8 cellular contexts compared by ENCODE assay signal in genomic region chr3:14126017-14126902, GRCh38. TPM values are rescaled to one million over a fixed set of nuclear protein-coding genes. Genes with fewer than 3 reads are reported as not detected.
DNase-seq lines count a peak whose midpoint lies in the region; ATAC-seq and TF ChIP-seq lines count a peak whose summit lies in the region.

No MANE protein-coding gene starts in this region.

- CTCF ChIA-PET in MCF 10A (lab: Yijun Ruan, JAX), result interaction anchor here (0.6 to 8.7 kb wide), 12 partner anchors 15 to 341 kb away, joined by 3 to 80 read pairs (median 4); no protein-coding TSS in a partner anchor

- peak overlapping the region; percentile 96 for H3K27ac Mint-ChIP-seq in MCF 10A (ENCODE audit: low read depth, unreplicated experiment)

- H3K27me3 ChIP-seq in heart right ventricle (no peaks in the 10 kb centered on the region), vagina (no peaks in the 10 kb centered on the region)

- POLR2A ChIA-PET in MCF 10A (lab: Yijun Ruan, JAX), result interaction anchor here (0.6 to 9.1 kb wide), 30 partner anchors 9 to 1620 kb away, joined by 3 to 294 read pairs (median 5); partner anchors contain the start of genes CCDC174, LSM3 and XPC

- H3K9me3 Mint-ChIP-seq in MCF 10A (ENCODE audit: unreplicated experiment), result no peaks in the 10 kb centered on the region

- DNase-seq in heart right ventricle (no peak), Right ventricle myocardium inferior (ENCODE audit: missing footprints) (no peak), MCF 10A (ENCODE audit: unreplicated experiment) (no peak), vagina (ENCODE audit: extremely low spot score in 2 of 2) (peak in 1 of 2 donors; percentile 9), DMS153 (lab: John Stamatoyannopoulos, UW) (no peak)
- no peak for DNase-seq in effector CD4-positive, alpha-beta T cell

- H3K27me3 Mint-ChIP-seq in MCF 10A (ENCODE audit: insufficient read depth, unreplicated experiment), result no peaks in the 10 kb centered on the region

- ATAC-seq in heart right ventricle (no peak), Right ventricle myocardium inferior (no peak), HG02759 (IDR thresholded peaks at IDR 0.05; ENCODE audit: unreplicated experiment) (no peak)

- H3K4me1 Mint-ChIP-seq in MCF 10A (ENCODE audit: insufficient read depth, unreplicated experiment), result peaks cover 28% of the 10 kb centered on the region

- no peak for TF ChIP-seq POLR2A in vagina (IDR thresholded peaks at IDR 0.05)

- peak overlapping the region; percentile 99 for H3K4me3 Mint-ChIP-seq in MCF 10A (ENCODE audit: unreplicated experiment)

- no peaks in the 10 kb centered on the region for H3K9me3 ChIP-seq in heart right ventricle
- no peaks in the 10 kb centered on the region for H3K9me3 ChIP-seq in mesodermal cell (ENCODE audit: control insufficient read depth, low read length)
- H3K9me3 ChIP-seq in vagina, result no peaks in the 10 kb centered on the region

- peak overlapping the region; percentile 68 to 98 (median 81) for H3K4me3 ChIP-seq in heart right ventricle
- peak overlapping the region; percentile 97 for H3K4me3 ChIP-seq in mesodermal cell (ENCODE audit: extremely low read depth, insufficient read depth, low read length, poor library complexity, severe bottlenecking)
- H3K4me3 ChIP-seq in vagina, result peak overlapping the region; percentile 71 to 95

- WGBS in heart right ventricle, 2 donors, result 57 to 58% methylated on average over 11 of the region's 11 CpGs
- WGBS in mesodermal cell (ENCODE audit: insufficient coverage in 2 of 2), 2 experiments, result 57 to 65% methylated on average over 7 to 8 of the region's 11 CpGs

- no TSS peak for BruUV-seq in MCF 10A (replicated peaks; lab: Mats Ljungman, UMichigan)

- peaks cover 7 to 47% (median 41%) of the 10 kb centered on the region in 9 donors for H3K4me1 ChIP-seq in heart right ventricle
- peaks cover 25% of the 10 kb centered on the region for H3K4me1 ChIP-seq in mesodermal cell (ENCODE audit: control insufficient read depth, insufficient read depth, low read length, poor library complexity, severe bottlenecking)
- H3K4me1 ChIP-seq in vagina, result peaks cover 43% of the 10 kb centered on the region

- TF ChIP-seq CTCF in heart right ventricle (IDR thresholded peaks at IDR 0.05), result no peak
- no peak for TF ChIP-seq CTCF in MCF 10A (IDR thresholded peaks at IDR 0.05; ENCODE audit: unreplicated experiment)
- TF ChIP-seq CTCF in vagina (IDR thresholded peaks at IDR 0.05), result no peak

- H3K36me3 Mint-ChIP-seq in MCF 10A (ENCODE audit: insufficient read depth, unreplicated experiment), result peaks cover 58% of the 10 kb centered on the region

- H3K27ac ChIP-seq in heart right ventricle (peak overlapping the region; percentile 78 to 97 (median 93)), mesodermal cell (ENCODE audit: low read depth, low read length, severe bottlenecking) (peak overlapping the region; percentile 92), vagina (peak overlapping the region; percentile 94)

- intact Hi-C loops in heart right ventricle (cut with DNase I), result loop anchor here in 3 of 10 donors (5.0 to 10.0 kb wide), 3 partner anchors 51 to 471 kb away; partner anchors contain the start of genes LSM3 (in 2 of the 3) and XPC (in 2 of the 3)
- intact Hi-C loops in Right ventricle myocardium inferior (cut with DNase I), result no loop called here
- intact Hi-C loops in MCF 10A (cut with micrococcal nuclease), result no loop called here
- intact Hi-C loops in vagina (cut with DNase I), result loop anchor here (5.0 kb wide), 1 partner anchor 56 kb away; no protein-coding TSS in a partner anchor

- peaks cover 0 to 50% (median 24%) of the 10 kb centered on the region in 9 donors for H3K36me3 ChIP-seq in heart right ventricle
- peaks cover 73% of the 10 kb centered on the region for H3K36me3 ChIP-seq in mesodermal cell (ENCODE audit: control insufficient read depth, insufficient read depth, low read length)
- peaks cover 0 to 19% of the 10 kb centered on the region in 2 donors for H3K36me3 ChIP-seq in vagina

RNA-seq across cellular contexts. Expression of gene TMEM43, which starts 1.4 kb away (rescaled TPM):
- total RNA-seq in heart right ventricle (10 to 100 TPM; 23.9 to 47.4 (median 37.2) TPM), Right ventricle myocardium inferior (40.0 TPM), MCF 10A (2022) (120 and 124 TPM in 2 replicates), vagina (118 TPM)
- polyA plus RNA-seq in heart right ventricle, result 10 to 100 TPM; 38.0 to 98.0 TPM
- polyA plus RNA-seq in mesodermal cell (2013, experiment 1 of 2), result 65.4 TPM
- polyA plus RNA-seq in mesodermal cell (2013, experiment 2 of 2), result 57.0 TPM

RNA-seq across cellular contexts. Expression of gene CHCHD4, which starts 1.6 kb away (rescaled TPM):
- total RNA-seq in heart right ventricle (10 to 100 TPM; 18.0 to 37.2 (median 28.0) TPM), Right ventricle myocardium inferior (31.4 TPM), MCF 10A (2022) (31.6 and 35.0 TPM in 2 replicates), vagina (10.6 TPM)
- 10 to 100 TPM; 20.1 to 23.8 TPM for polyA plus RNA-seq in heart right ventricle
- polyA plus RNA-seq in mesodermal cell (2013, experiment 1 of 2), result 19.8 TPM
- polyA plus RNA-seq in mesodermal cell (2013, experiment 2 of 2), result 15.9 TPM

RNA-seq across cellular contexts. Expression of gene XPC, which starts 52.1 kb away (rescaled TPM):
- total RNA-seq in heart right ventricle (10 to 100 TPM in 5 of 10 donors, 1 to 10 TPM in 5; 8.5 to 15.8 (median 11.3) TPM), Right ventricle myocardium inferior (7.7 TPM), MCF 10A (2022) (73.3 and 83.6 TPM in 2 replicates), vagina (33.6 TPM)
- polyA plus RNA-seq in heart right ventricle, result 1 to 10 TPM; 7.3 to 9.7 TPM
- 40.8 TPM for polyA plus RNA-seq in mesodermal cell (2013, experiment 1 of 2)
- 42.1 TPM for polyA plus RNA-seq in mesodermal cell (2013, experiment 2 of 2)

RNA-seq across cellular contexts. Expression of gene LSM3, which starts 52.4 kb away (rescaled TPM):
- total RNA-seq in heart right ventricle, result 10 to 100 TPM; 12.4 to 18.0 (median 15.2) TPM
- polyA plus RNA-seq in heart right ventricle, result 10 to 100 TPM in 1 of 2 donors, 1 to 10 TPM in 1; 5.6 to 16.1 TPM
- 17.2 TPM for total RNA-seq in Right ventricle myocardium inferior
- 10.2 and 12.9 TPM in 2 replicates for total RNA-seq in MCF 10A (2022)
- polyA plus RNA-seq in mesodermal cell (2013, experiment 1 of 2), result 20.9 TPM
- polyA plus RNA-seq in mesodermal cell (2013, experiment 2 of 2), result 24.4 TPM
- 6.4 TPM for total RNA-seq in vagina
